ENCODE assay signal across 9 cellular contexts in genomic region chr11:68012843-68013610, GRCh38. TPM values are rescaled to one million over a fixed set of nuclear protein-coding genes. Genes with fewer than 3 reads are reported as not detected.
A peak's percentile ranks its signal among the peaks of the same experiment; 100 is the strongest.
DNase-seq lines count a peak whose midpoint lies in the region; TF ChIP-seq lines count a peak whose summit lies in the region.
"Had no signal": no experiment of that assay in that cellular context is flagged by ENCODE, and none has a peak within 500 bp of the region (broad histone marks: within the 10 kb centered on the region; RNA-seq: fewer than 3 reads in every experiment).

No MANE protein-coding gene starts in this region.

- DNase-seq in AG09309 (ENCODE audit: low read depth) (peak; percentile 89), MG63 (peak; percentile 89), dedifferentiated amniotic fluid mesenchymal stem cell (ENCODE audit: extremely low spot score) (peak; percentile 94), colonic mucosa (no peak), DMS114 treated with DMSO at 0.1 percent for 48 hours (lab: John Stamatoyannopoulos, UW; ENCODE audit: unreplicated experiment) (no peak), RKO (ENCODE audit: low spot score) (no peak), GM19238 (ENCODE audit: insufficient read length, low spot score) (no peak)
- DNase-seq: NCI-H1105 had no signal

- H3K9ac ChIP-seq in colonic mucosa (ENCODE audit: low read depth in 2 of 2, low read length in 2 of 2) = no peak overlapping the region

- H3K27ac ChIP-seq in muscle layer of duodenum (ENCODE audit: low read length) (peak overlapping the region; percentile 45), colonic mucosa (no peak overlapping the region)

- H3K27me3 ChIP-seq in MG63 (no peaks in the 10 kb centered on the region), muscle layer of duodenum (ENCODE audit: low read depth, low read length) (no peaks in the 10 kb centered on the region), colonic mucosa (no peaks in the 10 kb centered on the region)

- H3K4me3 ChIP-seq in AG09309 (ENCODE audit: control insufficient read depth, low read depth, low read length) (no peak overlapping the region), MG63 (no peak overlapping the region), muscle layer of duodenum (ENCODE audit: low read depth in 1 of 2, low read length in 2 of 2) (no peak overlapping the region), colonic mucosa (no peak overlapping the region)

- H3K4me1 ChIP-seq in muscle layer of duodenum (ENCODE audit: control insufficient read depth in 1 of 2, insufficient read depth in 2 of 2, low read length in 2 of 2) (peaks cover 16 to 41% of the 10 kb centered on the region in 2 donors), colonic mucosa (peaks cover 12% of the 10 kb centered on the region)

- H3K36me3 ChIP-seq in MG63 = peaks cover 7% of the 10 kb centered on the region
- H3K36me3 ChIP-seq in muscle layer of duodenum (ENCODE audit: control insufficient read depth in 1 of 2, insufficient read depth in 2 of 2, low read length in 2 of 2) = no peaks in the 10 kb centered on the region
- no peaks in the 10 kb centered on the region for H3K36me3 ChIP-seq in colonic mucosa

- H3K9me3 ChIP-seq in MG63 = no peaks in the 10 kb centered on the region
- no peaks in the 10 kb centered on the region for H3K9me3 ChIP-seq in muscle layer of duodenum (ENCODE audit: control insufficient read depth in 1 of 2, low read length in 2 of 2)
- no peaks in the 10 kb centered on the region for H3K9me3 ChIP-seq in colonic mucosa

- intact Hi-C loops in colonic mucosa (cut with DNase I) = no loop called here

- TF ChIP-seq CTCF in AG09309 (IDR thresholded peaks at IDR 0.05; ENCODE audit: control insufficient read depth, insufficient read depth, low read depth, low read length, missing control alignments) (no peak), colonic mucosa (IDR thresholded peaks at IDR 0.05) (no peak)

RNA-seq across cellular contexts. Expression of gene ALDH3B1, which starts 2.9 kb away (rescaled TPM):
- total RNA-seq in MG63 (2014; rRNA removed; shearing (Covaris generic); ENCODE audit: low replicate concordance) = 7.5 and 14.0 TPM in 2 replicates
- 10 to 100 TPM; 17.7 to 18.8 TPM for total RNA-seq in colonic mucosa

RNA-seq across cellular contexts. Expression of gene UNC93B1, which starts 9.1 kb away (rescaled TPM):
- 21.0 and 37.7 TPM in 2 replicates for total RNA-seq in MG63 (2014; rRNA removed; shearing (Covaris generic); ENCODE audit: low replicate concordance)
- total RNA-seq in colonic mucosa = 10 to 100 TPM; 46.3 to 55.4 TPM

RNA-seq across cellular contexts. Expression of gene NDUFS8, which starts 17.5 kb away (rescaled TPM):
- total RNA-seq in MG63 (2014; rRNA removed; shearing (Covaris generic); ENCODE audit: low replicate concordance) = 218 and 256 TPM in 2 replicates
- total RNA-seq in colonic mucosa = 100 to 1,000 TPM; 149 to 247 TPM

RNA-seq across cellular contexts. Expression of gene TCIRG1, which starts 25.8 kb away (rescaled TPM):
- 26.4 and 36.9 TPM in 2 replicates for total RNA-seq in MG63 (2014; rRNA removed; shearing (Covaris generic); ENCODE audit: low replicate concordance)
- 100 to 1,000 TPM; 133 to 246 TPM for total RNA-seq in colonic mucosa

Comparison
In these comparisons a context has a peak if more than half of its experiments do, and no peak if none do; other contexts are left out.
1. DNase-seq: peak in AG09309 (single experiment), MG63 (single experiment) and dedifferentiated amniotic fluid mesenchymal stem cell (single experiment); none in colonic mucosa (single experiment), DMS114 treated with DMSO at 0.1 percent for 48 hours (single experiment), RKO (single experiment) and GM19238 (single experiment).